Comparison of ENCODE assay signal across 17 cellular contexts in the genomic region with DNA sequence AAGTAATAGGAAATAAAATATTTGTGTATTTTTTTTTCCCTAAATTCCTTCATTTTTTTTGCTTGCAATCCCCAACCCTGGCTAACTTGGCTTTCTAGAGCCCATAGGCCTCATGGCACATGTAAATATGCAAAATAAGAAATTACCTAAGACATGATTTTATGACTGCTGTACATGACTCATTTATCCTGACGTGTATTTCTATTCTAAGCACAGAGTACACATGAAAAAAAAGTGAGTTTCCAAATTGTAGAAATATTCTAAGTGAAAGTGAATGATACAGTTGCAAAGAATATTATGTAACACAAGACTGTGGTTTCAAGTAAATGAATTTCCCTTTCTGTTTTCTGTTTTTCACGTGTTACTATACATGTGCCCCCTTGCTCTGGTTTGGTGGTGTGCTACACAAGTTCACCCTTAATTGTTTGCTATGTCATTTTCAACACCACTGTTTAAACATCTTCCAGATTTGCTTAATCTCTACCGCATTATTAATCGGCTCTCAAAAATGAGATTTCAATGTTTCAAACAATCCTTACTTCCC.
A peak's percentile ranks its signal among the peaks of the same experiment; 100 is the strongest.
DNase-seq lines count a peak whose midpoint lies in the region; ATAC-seq and TF ChIP-seq lines count a peak whose summit lies in the region.
"Had no signal": no experiment of that assay in that cellular context is flagged by ENCODE, and none has a peak within 500 bp of the region (broad histone marks: within the 10 kb centered on the region; RNA-seq: fewer than 3 reads in every experiment).

No MANE protein-coding gene starts in this region.

- H3K36me3 Mint-ChIP-seq in naive thymus-derived CD8-positive, alpha-beta T cell: no peaks in the 10 kb centered on the region
- H3K36me3 Mint-ChIP-seq: CD4-positive, CD25-positive, alpha-beta regulatory T cell; naive B cell had no signal

- H3K4me1 Mint-ChIP-seq in naive thymus-derived CD8-positive, alpha-beta T cell: no peaks in the 10 kb centered on the region
- H3K4me1 Mint-ChIP-seq: CD4-positive, CD25-positive, alpha-beta regulatory T cell; naive B cell had no signal

- H3K4me3 Mint-ChIP-seq in naive thymus-derived CD8-positive, alpha-beta T cell: no peak overlapping the region
- H3K4me3 Mint-ChIP-seq: activated T-cell treated with anti-CD3 and anti-CD28 coated beads, Interleukin-2, amount 50 U/mL, for 4 hours; CD4-positive, CD25-positive, alpha-beta regulatory T cell; naive B cell had no signal

- peak; percentile 66 for ATAC-seq in SK-N-SH treated with all-trans-retinoic acid at 6 μM for 48 hours
- no peak for ATAC-seq in HG02571 (IDR thresholded peaks at IDR 0.05; ENCODE audit: unreplicated experiment)
- ATAC-seq in naive thymus-derived CD8-positive, alpha-beta T cell: no peak
- ATAC-seq: activated T-cell treated with anti-CD3 and anti-CD28 coated beads, Interleukin-2, amount 50 U/mL, for 4 hours had no signal

- DNase-seq in A172 (ENCODE audit: low spot score): peak; percentile 6
- DNase-seq in HS-5 (ENCODE audit: low read depth): peak; percentile 42
- peak; percentile 50 for DNase-seq in fibroblast of mammary gland (ENCODE audit: low read depth)
- no peak for DNase-seq in SHP77 (lab: John Stamatoyannopoulos, UW)
- DNase-seq in SW 1271 (lab: John Stamatoyannopoulos, UW): no peak
- DNase-seq in naive thymus-derived CD8-positive, alpha-beta T cell: no peak
- DNase-seq: 8988T; activated CD4-positive, alpha-beta T cell treated with anti-CD3 and anti-CD28 coated beads, Interleukin-2, amount 50 U/mL, for 1 hour; activated T-cell treated with anti-CD3 and anti-CD28 coated beads, Interleukin-2, amount 50 U/mL, for 4 hours; CD4-positive, CD25-positive, alpha-beta regulatory T cell; colonic mucosa; erythroblast; naive B cell; NCI-H2081; T1000 had no signal

- H3K27me3 Mint-ChIP-seq in naive thymus-derived CD8-positive, alpha-beta T cell: no peaks in the 10 kb centered on the region
- H3K27me3 Mint-ChIP-seq: CD4-positive, CD25-positive, alpha-beta regulatory T cell had no signal

- no peak overlapping the region for H3K27ac Mint-ChIP-seq in naive thymus-derived CD8-positive, alpha-beta T cell
- H3K27ac Mint-ChIP-seq: CD4-positive, CD25-positive, alpha-beta regulatory T cell had no signal

- POLR2A ChIA-PET in naive thymus-derived CD8-positive, alpha-beta T cell (lab: Charles Lee): no interaction called here

- peaks cover 0 to 26% (median 2%) of the 10 kb centered on the region in 9 donors for H3K9me3 Mint-ChIP-seq in naive thymus-derived CD8-positive, alpha-beta T cell

- no peak for TF ChIP-seq CTCF in fibroblast of mammary gland (conservative IDR thresholded peaks at IDR 0.05; ENCODE audit: control insufficient read depth, insufficient read depth, low read depth, low read length)

- no peak overlapping the region for H3K4me3 ChIP-seq in fibroblast of mammary gland (ENCODE audit: control insufficient read depth, low read depth, low read length)
- H3K4me3 ChIP-seq: colonic mucosa had no signal

TF ChIP-seq in SK-N-SH treated with all-trans-retinoic acid at 6 μM for 48 hours, 23 proteins besides CTCF, POLR2A, EP300 and RAD21:
- no peak for TF ChIP-seq TCF4 (CRISPR knock-in tag; IDR thresholded peaks at IDR 0.05; ENCODE audit: borderline replicate concordance)
- no peak for TF ChIP-seq ZNF565 (CRISPR knock-in tag; conservative IDR thresholded peaks at IDR 0.05; ENCODE audit: low read depth)
- no peak for TF ChIP-seq OSR1 (CRISPR knock-in tag; IDR thresholded peaks at IDR 0.05)
- no peak for TF ChIP-seq GLIS3 (CRISPR knock-in tag; IDR thresholded peaks at IDR 0.05)
- no peak for TF ChIP-seq CREB5 (CRISPR knock-in tag; IDR thresholded peaks at IDR 0.05; ENCODE audit: low read depth)
- no peak for TF ChIP-seq PPARA (CRISPR knock-in tag; IDR thresholded peaks at IDR 0.05; ENCODE audit: borderline replicate concordance)
- TF ChIP-seq BACH2 (CRISPR knock-in tag; IDR thresholded peaks at IDR 0.05; ENCODE audit: borderline replicate concordance): no peak
- TF ChIP-seq ARNTL (CRISPR knock-in tag; IDR thresholded peaks at IDR 0.05; ENCODE audit: borderline replicate concordance, low read depth): no peak
- no peak for TF ChIP-seq ZFP3 (CRISPR knock-in tag; IDR thresholded peaks at IDR 0.05)
- no peak for TF ChIP-seq TOX (CRISPR knock-in tag; IDR thresholded peaks at IDR 0.05; ENCODE audit: borderline replicate concordance)
- TF ChIP-seq CSDC2 (CRISPR knock-in tag; IDR thresholded peaks at IDR 0.05): no peak
- TF ChIP-seq ZC3H10 (CRISPR knock-in tag; IDR thresholded peaks at IDR 0.05): no peak
- TF ChIP-seq ISL1 (CRISPR knock-in tag; IDR thresholded peaks at IDR 0.05): no peak
- no peak for TF ChIP-seq CSRNP3 (CRISPR knock-in tag; IDR thresholded peaks at IDR 0.05)
- TF ChIP-seq ZFP30 (CRISPR knock-in tag; IDR thresholded peaks at IDR 0.05): no peak
- no peak for TF ChIP-seq POU6F1 (CRISPR knock-in tag; IDR thresholded peaks at IDR 0.05; ENCODE audit: borderline replicate concordance, low read depth)
- no peak for TF ChIP-seq SNAI2 (CRISPR knock-in tag; IDR thresholded peaks at IDR 0.05)
- TF ChIP-seq ZNF70 (CRISPR knock-in tag; IDR thresholded peaks at IDR 0.05): no peak
- TF ChIP-seq ZNF8 (CRISPR knock-in tag; IDR thresholded peaks at IDR 0.05): no peak
- TF ChIP-seq, protein P1, sequence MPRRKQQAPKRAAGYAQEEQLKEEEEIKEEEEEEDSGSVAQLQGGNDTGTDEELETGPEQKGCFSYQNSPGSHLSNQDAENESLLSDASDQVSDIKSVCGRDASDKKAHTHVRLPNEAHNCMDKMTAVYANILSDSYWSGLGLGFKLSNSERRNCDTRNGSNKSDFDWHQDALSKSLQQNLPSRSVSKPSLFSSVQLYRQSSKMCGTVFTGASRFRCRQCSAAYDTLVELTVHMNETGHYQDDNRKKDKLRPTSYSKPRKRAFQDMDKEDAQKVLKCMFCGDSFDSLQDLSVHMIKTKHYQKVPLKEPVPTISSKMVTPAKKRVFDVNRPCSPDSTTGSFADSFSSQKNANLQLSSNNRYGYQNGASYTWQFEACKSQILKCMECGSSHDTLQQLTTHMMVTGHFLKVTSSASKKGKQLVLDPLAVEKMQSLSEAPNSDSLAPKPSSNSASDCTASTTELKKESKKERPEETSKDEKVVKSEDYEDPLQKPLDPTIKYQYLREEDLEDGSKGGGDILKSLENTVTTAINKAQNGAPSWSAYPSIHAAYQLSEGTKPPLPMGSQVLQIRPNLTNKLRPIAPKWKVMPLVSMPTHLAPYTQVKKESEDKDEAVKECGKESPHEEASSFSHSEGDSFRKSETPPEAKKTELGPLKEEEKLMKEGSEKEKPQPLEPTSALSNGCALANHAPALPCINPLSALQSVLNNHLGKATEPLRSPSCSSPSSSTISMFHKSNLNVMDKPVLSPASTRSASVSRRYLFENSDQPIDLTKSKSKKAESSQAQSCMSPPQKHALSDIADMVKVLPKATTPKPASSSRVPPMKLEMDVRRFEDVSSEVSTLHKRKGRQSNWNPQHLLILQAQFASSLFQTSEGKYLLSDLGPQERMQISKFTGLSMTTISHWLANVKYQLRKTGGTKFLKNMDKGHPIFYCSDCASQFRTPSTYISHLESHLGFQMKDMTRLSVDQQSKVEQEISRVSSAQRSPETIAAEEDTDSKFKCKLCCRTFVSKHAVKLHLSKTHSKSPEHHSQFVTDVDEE (CRISPR knock-in tag; IDR thresholded peaks at IDR 0.05): no peak

Comparison
In these comparisons a context has a peak if more than half of its experiments do, and no peak if none do; other contexts are left out.
1. DNase-seq: peak in A172 (single experiment), HS-5 (single experiment) and fibroblast of mammary gland (single experiment); none in SHP77 (0 of 2), SW 1271 (0 of 2) and naive thymus-derived CD8-positive, alpha-beta T cell (0 of 10).